Comparison of ENCODE assay signal across 28 cellular contexts in genomic region chr11:15291885-15292284, GRCh38.
DNase-seq lines count a peak whose midpoint lies in the region; ATAC-seq and TF ChIP-seq lines count a peak whose summit lies in the region.
"Had no signal": no experiment of that assay in that cellular context is flagged by ENCODE, and none has a peak within 500 bp of the region (broad histone marks: within the 10 kb centered on the region; RNA-seq: fewer than 3 reads in every experiment).

No MANE protein-coding gene starts in this region.

- no peak for TF ChIP-seq POLR2A in heart left ventricle (IDR thresholded peaks at IDR 0.05)
- no peak for TF ChIP-seq POLR2A in testis (IDR thresholded peaks at IDR 0.05)

- H3K9me3 ChIP-seq in heart left ventricle (no peaks in the 10 kb centered on the region), right atrium auricular region (no peaks in the 10 kb centered on the region), testis (no peaks in the 10 kb centered on the region)
- H3K9me3 ChIP-seq: BLaER1 treated with 17β-estradiol and CSF1 and Interleukin-3, amounts not matched to agents 10 nM and 100 nM; suprapubic skin had no signal

- intact Hi-C loops in heart left ventricle (cut with DNase I): no loop called here
- intact Hi-C loops in left ventricle myocardium superior (cut with micrococcal nuclease): no loop called here
- intact Hi-C loops in testis (cut with DNase I; ENCODE audit: low total_unique reads): no loop called here

- no peak overlapping the region for H3K4me3 ChIP-seq in heart left ventricle
- no peak overlapping the region for H3K4me3 ChIP-seq in right atrium auricular region
- H3K4me3 ChIP-seq in testis: no peak overlapping the region
- H3K4me3 ChIP-seq: BLaER1 treated with 17β-estradiol and CSF1 and Interleukin-3, amounts not matched to agents 10 nM and 100 nM; GM23338; K562; lung; suprapubic skin had no signal

- no peaks in the 10 kb centered on the region for H3K27me3 ChIP-seq in heart left ventricle
- no peaks in the 10 kb centered on the region for H3K27me3 ChIP-seq in right atrium auricular region
- H3K27me3 ChIP-seq in testis: no peaks in the 10 kb centered on the region
- H3K27me3 ChIP-seq: BLaER1 treated with 17β-estradiol and CSF1 and Interleukin-3, amounts not matched to agents 10 nM and 100 nM; suprapubic skin had no signal

- H3K4me1 ChIP-seq in heart left ventricle (peaks cover 0 to 4% (median 0%) of the 10 kb centered on the region in 12 donors), right atrium auricular region (no peaks in the 10 kb centered on the region), testis (no peaks in the 10 kb centered on the region)
- H3K4me1 ChIP-seq: BLaER1 treated with 17β-estradiol and CSF1 and Interleukin-3, amounts not matched to agents 10 nM and 100 nM; suprapubic skin had no signal

- DNase-seq in heart left ventricle: peak in 4 of 5 donors; percentile 28 to 53 (median 46)
- DNase-seq in right atrium auricular region (ENCODE audit: low spot score): no peak
- peak; percentile 3 for DNase-seq in NCI-H1694 treated with DMSO at 0.1 percent for 48 hours (lab: John Stamatoyannopoulos, UW)
- DNase-seq in left ventricle myocardium superior: peak; percentile 68
- DNase-seq in testis: peak; percentile 41
- no peak for DNase-seq in NCI-H1048 (lab: John Stamatoyannopoulos, UW)
- no peak for DNase-seq in omental fat pad (ENCODE audit: low spot score)
- DNase-seq: activated CD4-positive, alpha-beta T cell treated with anti-CD3 and anti-CD28 coated beads, Interleukin-2, amount 50 U/mL, for 1 hour; activated CD8-positive, alpha-beta memory T cell treated with anti-CD3 and anti-CD28 coated beads, Interleukin-2, amount 10 ng/mL, durations not matched to agents 7 days and 5 days; activated naive CD4-positive, alpha-beta T cell; activated T-cell treated with anti-CD3 and anti-CD28 coated beads, Interleukin-2, amount 50 U/mL, for 72 hours; effector CD4-positive, alpha-beta T cell; kidney; NCI-H1436 treated with DMSO at 0.1 percent for 48 hours; NCI-H2171; NCI-H524; SIG-M5; stimulated activated CD4-positive, alpha-beta T cell treated with anti-CD3 and anti-CD28 coated beads, Interleukin-15, amount 100 ng/mL, for 24 hours; stimulated activated naive CD4-positive, alpha-beta T cell; SW 1271; T1000; WERI-Rb-1 had no signal

- no peak for TF ChIP-seq CTCF in heart left ventricle (IDR thresholded peaks at IDR 0.05)
- no peak for TF ChIP-seq CTCF in right atrium auricular region (IDR thresholded peaks at IDR 0.05)
- TF ChIP-seq CTCF in testis (IDR thresholded peaks at IDR 0.05): no peak
- TF ChIP-seq CTCF in omental fat pad (IDR thresholded peaks at IDR 0.05): no peak

- peak in 3 of 4 donors; percentile 44 to 71 (median 70) for ATAC-seq in heart left ventricle
- ATAC-seq in left ventricle myocardium superior: peak; percentile 72
- no peak for ATAC-seq in HG02588 (IDR thresholded peaks at IDR 0.05; ENCODE audit: unreplicated experiment)
- no peak for ATAC-seq in omental fat pad (ENCODE audit: low FRiP score)
- ATAC-seq: activated CD8-positive, alpha-beta memory T cell treated with anti-CD3 and anti-CD28 coated beads, Interleukin-2, amount 10 ng/mL, durations not matched to agents 7 days and 5 days; activated T-cell treated with anti-CD3 and anti-CD28 coated beads, Interleukin-2, amount 50 U/mL, for 72 hours; GM23338; K562 had no signal

- no peaks in the 10 kb centered on the region for H3K36me3 ChIP-seq in heart left ventricle
- no peaks in the 10 kb centered on the region for H3K36me3 ChIP-seq in right atrium auricular region
- no peaks in the 10 kb centered on the region for H3K36me3 ChIP-seq in testis (ENCODE audit: low read depth, missing control alignments)
- H3K36me3 ChIP-seq: BLaER1 treated with 17β-estradiol and CSF1 and Interleukin-3, amounts not matched to agents 10 nM and 100 nM; suprapubic skin; WERI-Rb-1 had no signal

- H3K27ac ChIP-seq in heart left ventricle (no peak overlapping the region), right atrium auricular region (no peak overlapping the region), testis (no peak overlapping the region)
- H3K27ac ChIP-seq: BLaER1 treated with 17β-estradiol and CSF1 and Interleukin-3, amounts not matched to agents 10 nM and 100 nM; suprapubic skin; WERI-Rb-1 had no signal

Comparison
In these comparisons a context has a peak if more than half of its experiments do, and no peak if none do; other contexts are left out.
1. DNase-seq: peak in heart left ventricle (4 of 5), NCI-H1694 treated with DMSO at 0.1 percent for 48 hours (single experiment), left ventricle myocardium superior (single experiment) and testis (single experiment); none in right atrium auricular region (single experiment), NCI-H1048 (single experiment) and omental fat pad (single experiment).
2. ATAC-seq: peak in heart left ventricle (3 of 4) and left ventricle myocardium superior (single experiment); none in HG02588 (single experiment) and omental fat pad (single experiment).